23 cellular contexts compared by ENCODE assay signal in the genomic region with DNA sequence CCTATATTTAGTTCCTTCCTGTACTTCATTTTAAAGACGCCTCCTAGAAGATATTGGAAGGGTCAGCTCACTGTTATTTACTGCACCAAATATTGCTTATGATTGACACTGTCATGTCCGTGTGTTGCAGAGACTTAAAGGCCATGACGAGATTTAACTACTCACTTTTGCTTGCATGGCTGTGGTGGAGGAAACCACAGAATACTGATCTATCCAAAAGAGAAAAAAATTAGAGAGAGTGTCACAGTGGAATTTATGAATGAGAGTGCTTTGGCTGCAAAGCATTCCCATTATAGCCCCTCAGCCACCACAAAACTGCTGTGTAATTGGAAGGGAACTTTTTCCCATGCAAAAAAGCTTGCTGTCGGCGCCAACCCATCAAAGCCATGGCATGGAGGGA. TPM values are rescaled to one million over a fixed set of nuclear protein-coding genes. Genes with fewer than 3 reads are reported as not detected.
DNase-seq lines count a peak whose midpoint lies in the region; ATAC-seq and TF ChIP-seq lines count a peak whose summit lies in the region.
"Had no signal": no experiment of that assay in that cellular context is flagged by ENCODE, and none has a peak within 500 bp of the region (broad histone marks: within the 10 kb centered on the region; RNA-seq: fewer than 3 reads in every experiment).

No MANE protein-coding gene starts in this region.

- peak; percentile 34 for ATAC-seq in HG02678 (IDR thresholded peaks at IDR 0.05; ENCODE audit: unreplicated experiment)
- no peak for ATAC-seq in memory B cell (ENCODE audit: low read depth)
- no peak for ATAC-seq in mucosa of descending colon
- ATAC-seq in activated CD4-positive, alpha-beta T cell treated with anti-CD3 and anti-CD28 coated beads for 36 hours, result no peak
- ATAC-seq: activated T-cell treated with anti-CD3 and anti-CD28 coated beads, Interleukin-2, amount 50 U/mL, for 4 hours; stimulated activated naive CD8-positive, alpha-beta T cell treated with anti-CD3 and anti-CD28 coated beads, Interleukin-15, amount 100 ng/mL, for 72 hours had no signal

- H2AFZ ChIP-seq in OCI-LY1 (ENCODE audit: low read length), result no peak overlapping the region
- H2AFZ ChIP-seq: hepatocyte had no signal

- H3K27me3 Mint-ChIP-seq in memory B cell, result no peaks in the 10 kb centered on the region
- peaks cover 53% of the 10 kb centered on the region for H3K27me3 Mint-ChIP-seq in Calu3 (ENCODE audit: unreplicated experiment)
- peaks cover 20% of the 10 kb centered on the region for H3K27me3 Mint-ChIP-seq in activated CD4-positive, alpha-beta T cell treated with anti-CD3 and anti-CD28 coated beads for 36 hours

- no peak for DNase-seq in memory B cell (ENCODE audit: low spot score in 2 of 2)
- no peak for DNase-seq in mucosa of descending colon
- DNase-seq in Calu3, result no peak
- DNase-seq in activated CD4-positive, alpha-beta T cell treated with anti-CD3 and anti-CD28 coated beads for 36 hours, result no peak
- no peak for DNase-seq in stimulated activated CD4-positive, alpha-beta T cell treated with anti-CD3 and anti-CD28 coated beads, Interleukin-15, amount 100 ng/mL, for 24 hours
- DNase-seq: activated CD4-positive, alpha-beta memory T cell treated with anti-CD3 and anti-CD28 coated beads for 36 hours; activated T-cell treated with anti-CD3 and anti-CD28 coated beads, Interleukin-2, amount 50 U/mL, for 4 hours; caudate nucleus; effector memory CD4-positive, alpha-beta T cell; mesendoderm; MM.1S; NCI-H2029; NCI-H748 treated with DMSO at 0.1 percent for 48 hours; stimulated activated naive CD8-positive, alpha-beta T cell treated with anti-CD3 and anti-CD28 coated beads, Interleukin-15, amount 100 ng/mL, for 72 hours; SW 1271 had no signal

- no peaks in the 10 kb centered on the region for H3K9me3 Mint-ChIP-seq in memory B cell
- no peaks in the 10 kb centered on the region for H3K9me3 Mint-ChIP-seq in Calu3 (ENCODE audit: low read depth, unreplicated experiment)
- no peaks in the 10 kb centered on the region for H3K9me3 Mint-ChIP-seq in activated CD4-positive, alpha-beta T cell treated with anti-CD3 and anti-CD28 coated beads for 36 hours (ENCODE audit: low read depth)
- H3K9me3 Mint-ChIP-seq: activated CD4-positive, alpha-beta memory T cell treated with anti-CD3 and anti-CD28 coated beads for 36 hours; activated T-cell treated with anti-CD3 and anti-CD28 coated beads, Interleukin-2, amount 50 U/mL, for 4 hours; neural crest cell; stimulated activated naive CD8-positive, alpha-beta T cell treated with anti-CD3 and anti-CD28 coated beads, Interleukin-15, amount 100 ng/mL, for 72 hours had no signal

- H3K4me1 Mint-ChIP-seq in memory B cell (peaks cover 52% of the 10 kb centered on the region), Calu3 (ENCODE audit: low read depth, unreplicated experiment) (no peaks in the 10 kb centered on the region)
- no peaks in the 10 kb centered on the region for H3K4me1 Mint-ChIP-seq in activated CD4-positive, alpha-beta T cell treated with anti-CD3 and anti-CD28 coated beads for 36 hours
- H3K4me1 Mint-ChIP-seq: neural crest cell; stimulated activated naive CD8-positive, alpha-beta T cell treated with anti-CD3 and anti-CD28 coated beads, Interleukin-15, amount 100 ng/mL, for 72 hours had no signal

- no peak for TF ChIP-seq CTCF in OCI-LY1 (IDR thresholded peaks at IDR 0.05; ENCODE audit: low read length)
- no peak for TF ChIP-seq CTCF in mucosa of descending colon (IDR thresholded peaks at IDR 0.05)
- no peak for TF ChIP-seq CTCF in Calu3 (IDR thresholded peaks at IDR 0.05; ENCODE audit: unreplicated experiment)

- H3K27ac ChIP-seq in BLaER1 (no peak overlapping the region), OCI-LY1 (ENCODE audit: low read depth, low read length, poor library complexity, severe bottlenecking) (peak overlapping the region; percentile 96)
- H3K27ac ChIP-seq: hepatocyte, vagina had no signal

- H3K36me3 ChIP-seq in BLaER1, result peaks cover 87% of the 10 kb centered on the region
- peaks cover 14% of the 10 kb centered on the region for H3K36me3 ChIP-seq in OCI-LY1 (ENCODE audit: insufficient read depth, low read length)
- no peaks in the 10 kb centered on the region for H3K36me3 ChIP-seq in mucosa of descending colon (ENCODE audit: low read depth)
- H3K36me3 ChIP-seq: vagina had no signal

- no peaks in the 10 kb centered on the region for H3K27me3 ChIP-seq in BLaER1
- H3K27me3 ChIP-seq in OCI-LY1 (ENCODE audit: insufficient read depth, low read length), result no peaks in the 10 kb centered on the region
- H3K27me3 ChIP-seq: hepatocyte, vagina had no signal

- peaks cover 9% of the 10 kb centered on the region; the same call in 1 of the 2 replicates for H3F3A ChIP-seq in OCI-LY1 (ENCODE audit: insufficient read depth, low read length)

- no TSS peak for BruUV-seq in Calu3 (replicated peaks; lab: Mats Ljungman, UMichigan)

- H3K79me2 ChIP-seq in OCI-LY1 (ENCODE audit: insufficient read depth, low read length), result peaks cover 54% of the 10 kb centered on the region
- H3K79me2 ChIP-seq: hepatocyte had no signal

- intact Hi-C loops in mucosa of descending colon (cut with DNase I, micrococcal nuclease), result no loop called here
- intact Hi-C loops in Calu3 (cut with micrococcal nuclease; ENCODE audit: unreplicated experiment), result no loop called here
- intact Hi-C loops in activated CD4-positive, alpha-beta T cell treated with anti-CD3 and anti-CD28 coated beads for 36 hours (cut with DNase I, micrococcal nuclease), result no loop called here

- H3K4me3 Mint-ChIP-seq in memory B cell, result peak overlapping the region; percentile 27
- H3K4me3 Mint-ChIP-seq in Calu3 (ENCODE audit: low read depth, unreplicated experiment), result no peak overlapping the region
- no peak overlapping the region for H3K4me3 Mint-ChIP-seq in activated CD4-positive, alpha-beta T cell treated with anti-CD3 and anti-CD28 coated beads for 36 hours
- H3K4me3 Mint-ChIP-seq: activated CD4-positive, alpha-beta memory T cell treated with anti-CD3 and anti-CD28 coated beads for 36 hours; activated naive CD8-positive, alpha-beta T cell; activated T-cell treated with anti-CD3 and anti-CD28 coated beads, Interleukin-2, amount 50 U/mL, for 4 hours; neural crest cell; stimulated activated naive CD8-positive, alpha-beta T cell treated with anti-CD3 and anti-CD28 coated beads, Interleukin-15, amount 100 ng/mL, for 72 hours had no signal

- H3K4me3 ChIP-seq in BLaER1 (no peak overlapping the region), OCI-LY1 (ENCODE audit: low read depth, low read length, poor library complexity, severe bottlenecking) (peak overlapping the region; percentile 26), mucosa of descending colon (no peak overlapping the region)
- H3K4me3 ChIP-seq: hepatocyte, vagina had no signal

- H3K9me2 ChIP-seq in OCI-LY1 (ENCODE audit: low read depth, low read length), result no peaks in the 10 kb centered on the region

- peak overlapping the region; percentile 41 for H3K4me2 ChIP-seq in BLaER1
- peak overlapping the region; percentile 71 for H3K4me2 ChIP-seq in OCI-LY1 (ENCODE audit: low read length)
- H3K4me2 ChIP-seq: hepatocyte had no signal

- POLR2A ChIA-PET in activated CD4-positive, alpha-beta T cell treated with anti-CD3 and anti-CD28 coated beads for 36 hours (lab: Charles Lee), result interaction anchor here (0.6 kb wide), 1 partner anchor 199 kb away, joined by 3 read pairs; no protein-coding TSS in a partner anchor

- H3K4me1 ChIP-seq in BLaER1 (peaks cover 88% of the 10 kb centered on the region), OCI-LY1 (ENCODE audit: insufficient read depth, low read length, severe bottlenecking) (peaks cover 87% of the 10 kb centered on the region), mucosa of descending colon (ENCODE audit: low read depth) (no peaks in the 10 kb centered on the region)

- peak overlapping the region; percentile 92 for H3K27ac Mint-ChIP-seq in memory B cell
- H3K27ac Mint-ChIP-seq in Calu3 (ENCODE audit: unreplicated experiment), result no peak overlapping the region
- H3K27ac Mint-ChIP-seq in activated CD4-positive, alpha-beta T cell treated with anti-CD3 and anti-CD28 coated beads for 36 hours, result no peak overlapping the region
- H3K27ac Mint-ChIP-seq: activated CD4-positive, alpha-beta memory T cell treated with anti-CD3 and anti-CD28 coated beads for 36 hours; activated naive CD8-positive, alpha-beta T cell had no signal

- CTCF ChIA-PET in Calu3 (lab: Charles Lee), result no interaction called here
- CTCF ChIA-PET in activated CD4-positive, alpha-beta T cell treated with anti-CD3 and anti-CD28 coated beads for 36 hours (lab: Charles Lee), result interaction anchor here (1.1 kb wide), 1 partner anchor 11 kb away, joined by 3 read pairs; no protein-coding TSS in a partner anchor

- peaks cover 93% of the 10 kb centered on the region for H4K20me1 ChIP-seq in BLaER1
- H4K20me1 ChIP-seq in OCI-LY1 (ENCODE audit: insufficient read depth, low read length), result no peaks in the 10 kb centered on the region

- peaks cover 6% of the 10 kb centered on the region for H3K36me3 Mint-ChIP-seq in memory B cell
- H3K36me3 Mint-ChIP-seq in Calu3 (ENCODE audit: insufficient read depth, unreplicated experiment), result no peaks in the 10 kb centered on the region
- no peaks in the 10 kb centered on the region for H3K36me3 Mint-ChIP-seq in activated CD4-positive, alpha-beta T cell treated with anti-CD3 and anti-CD28 coated beads for 36 hours (ENCODE audit: low read depth)
- H3K36me3 Mint-ChIP-seq: activated CD4-positive, alpha-beta memory T cell treated with anti-CD3 and anti-CD28 coated beads for 36 hours; activated naive CD8-positive, alpha-beta T cell had no signal

- H3K9me3 ChIP-seq in BLaER1 (peaks cover 12% of the 10 kb centered on the region), OCI-LY1 (ENCODE audit: low read length) (no peaks in the 10 kb centered on the region), mucosa of descending colon (no peaks in the 10 kb centered on the region)
- H3K9me3 ChIP-seq: vagina had no signal

- H3K9ac ChIP-seq in BLaER1, result no peak overlapping the region
- peak overlapping the region; percentile 17; the same call in 1 of the 2 replicates for H3K9ac ChIP-seq in OCI-LY1 (ENCODE audit: low read length)

RNA-seq across cellular contexts. Expression of a gene that starts 58.0 kb away (rescaled TPM):
- total RNA-seq in mucosa of descending colon (10 to 100 TPM in 1 of 3 donors, 1 to 10 TPM in 2; 3.8 to 16.6 (median 7.5) TPM), Calu3 (2022) (not detected in 2 replicates)
- total RNA-seq in activated CD4-positive, alpha-beta T cell treated with anti-CD3 and anti-CD28 coated beads for 36 hours, result under 1 TPM in 1 of 2 experiments, not detected in 1; 0.12 TPM
- total RNA-seq: activated CD4-positive, alpha-beta memory T cell treated with anti-CD3 and anti-CD28 coated beads for 36 hours; HT-29 had no signal
